16 cellular contexts compared by ENCODE assay signal in genomic region chr19:40561947-40562346, GRCh38.
"Had no signal": no experiment of that assay in that cellular context is flagged by ENCODE, and none has a peak within 500 bp of the region (broad histone marks: within the 10 kb centered on the region; RNA-seq: fewer than 3 reads in every experiment).

No MANE protein-coding gene starts in this region.

- H3K4me3 ChIP-seq: dorsolateral prefrontal cortex, gastroesophageal sphincter, left lung, thyroid gland had no signal

- H3K27ac Mint-ChIP-seq: activated B cell treated with CpG ODN at 0.5 μM for 24 hours; activated CD8-positive, alpha-beta T cell treated with anti-CD3 and anti-CD28 coated beads for 36 hours; activated naive CD4-positive, alpha-beta T cell treated with anti-CD3 and anti-CD28 coated beads, Interleukin-2, amount 50 U/mL, for 24 hours; endodermal cell; stimulated activated memory B cell treated with anti-CD40 and anti-IgM and Interleukin-4, amounts not matched to agents 10 μg/mL and 1 μg/mL and 100 μg/mL, for 72 hours had no signal

- H3K4me1 Mint-ChIP-seq: activated B cell treated with CpG ODN at 0.5 μM for 24 hours, endodermal cell had no signal

- H3K4me3 Mint-ChIP-seq: activated B cell treated with CpG ODN at 0.5 μM for 24 hours; activated CD8-positive, alpha-beta T cell treated with anti-CD3 and anti-CD28 coated beads for 36 hours; activated naive CD4-positive, alpha-beta T cell treated with anti-CD3 and anti-CD28 coated beads, Interleukin-2, amount 50 U/mL, for 24 hours; activated T-cell treated with anti-CD3 and anti-CD28 coated beads, Interleukin-2, amount 50 U/mL, for 4 hours; endodermal cell; naive B cell; stimulated activated memory B cell treated with anti-CD40 and anti-IgM and Interleukin-4, amounts not matched to agents 10 μg/mL and 1 μg/mL and 100 μg/mL, for 72 hours had no signal

- H3K9me3 Mint-ChIP-seq: activated B cell treated with CpG ODN at 0.5 μM for 24 hours; activated CD8-positive, alpha-beta T cell treated with anti-CD3 and anti-CD28 coated beads for 36 hours; activated naive CD4-positive, alpha-beta T cell treated with anti-CD3 and anti-CD28 coated beads, Interleukin-2, amount 50 U/mL, for 24 hours; activated T-cell treated with anti-CD3 and anti-CD28 coated beads, Interleukin-2, amount 50 U/mL, for 4 hours; endodermal cell; naive B cell; stimulated activated memory B cell treated with anti-CD40 and anti-IgM and Interleukin-4, amounts not matched to agents 10 μg/mL and 1 μg/mL and 100 μg/mL, for 72 hours had no signal

- ATAC-seq: activated CD8-positive, alpha-beta T cell treated with anti-CD3 and anti-CD28 coated beads for 36 hours; activated T-cell treated with anti-CD3 and anti-CD28 coated beads, Interleukin-2, amount 50 U/mL, for 4 hours; gastroesophageal sphincter; left lung; stimulated activated memory B cell treated with anti-CD40 and anti-IgM and Interleukin-4, amounts not matched to agents 10 μg/mL and 1 μg/mL and 100 μg/mL, for 72 hours had no signal

- H3K36me3 Mint-ChIP-seq: stimulated activated memory B cell treated with anti-CD40 and anti-IgM and Interleukin-4, amounts not matched to agents 10 μg/mL and 1 μg/mL and 100 μg/mL, for 72 hours had no signal

- H3K36me3 ChIP-seq: left lung, thyroid gland had no signal

- H3K9me3 ChIP-seq: gastroesophageal sphincter, left lung, thyroid gland had no signal

- DNase-seq: activated B cell treated with CpG ODN at 0.5 μM for 24 hours; activated CD4-positive, alpha-beta T cell treated with anti-CD3 and anti-CD28 coated beads for 48 hours; activated CD8-positive, alpha-beta T cell treated with anti-CD3 and anti-CD28 coated beads for 36 hours; activated effector memory CD4-positive, alpha-beta T cell treated with Interleukin-2 at 50 U/mL for 16 hours; activated T-cell treated with anti-CD3 and anti-CD28 coated beads, Interleukin-2, amount 50 U/mL, for 4 hours; amniotic stem cell; dorsolateral prefrontal cortex; endodermal cell; islet precursor cell; mammary epithelial cell; naive B cell; thyroid gland had no signal
